In genomic region chr7:25887266-25887665, GRCh38 we compare ENCODE assay signal across 23 cellular contexts.
"Had no signal": no experiment of that assay in that cellular context is flagged by ENCODE, and none has a peak within 500 bp of the region (broad histone marks: within the 10 kb centered on the region; RNA-seq: fewer than 3 reads in every experiment).

No MANE protein-coding gene starts in this region.

- H3K9me3 ChIP-seq: adrenal gland, breast epithelium, Peyer's patch, SJCRH30, SK-N-SH had no signal

- H3K36me3 ChIP-seq: adrenal gland, breast epithelium, Peyer's patch, SJCRH30 had no signal

- H3K4me3 ChIP-seq: adrenal gland, breast epithelium, K562, Peyer's patch, SJCRH30 had no signal

- DNase-seq: activated CD4-positive, CD25-positive, alpha-beta regulatory T cell; activated CD8-positive, alpha-beta memory T cell treated with anti-CD3 and anti-CD28 coated beads, Interleukin-2, amount 50 U/mL, for 48 hours; activated CD8-positive, alpha-beta T cell treated with anti-CD3 and anti-CD28 coated beads for 36 hours; activated naive CD4-positive, alpha-beta T cell treated with anti-CD3 and anti-CD28 coated beads, Interleukin-2, amount 50 U/mL, for 16 hours; activated naive CD8-positive, alpha-beta T cell treated with anti-CD3 and anti-CD28 coated beads, Interleukin-2, amount 10 ng/mL, durations not matched to agents 7 days and 5 days; activated T-cell treated with anti-CD3 and anti-CD28 coated beads, Interleukin-2, amount 50 U/mL, for 1 hour; adrenal gland; aorta; Kasumi-1; NCI-H1048; NCI-H2029 treated with DMSO at 0.1 percent for 48 hours; NCI-H345; NCI-H510A; NCI-H526 treated with DMSO at 0.1 percent for 48 hours; Peyer's patch; Right ventricle myocardium superior; T-helper 1 cell had no signal

- H3K27me3 ChIP-seq: adrenal gland, Peyer's patch had no signal

- H3K27ac ChIP-seq: adrenal gland, breast epithelium, Peyer's patch, RWPE1, SJCRH30, VCaP had no signal

- ATAC-seq: activated CD8-positive, alpha-beta T cell treated with anti-CD3 and anti-CD28 coated beads for 36 hours had no signal

- H3K4me1 ChIP-seq: adrenal gland, breast epithelium, Peyer's patch had no signal

- H3K4me2 ChIP-seq: SK-N-SH had no signal

- H3K9ac ChIP-seq: SK-N-SH had no signal
